Comparison of ENCODE assay signal across 11 cellular contexts in the genomic region with DNA sequence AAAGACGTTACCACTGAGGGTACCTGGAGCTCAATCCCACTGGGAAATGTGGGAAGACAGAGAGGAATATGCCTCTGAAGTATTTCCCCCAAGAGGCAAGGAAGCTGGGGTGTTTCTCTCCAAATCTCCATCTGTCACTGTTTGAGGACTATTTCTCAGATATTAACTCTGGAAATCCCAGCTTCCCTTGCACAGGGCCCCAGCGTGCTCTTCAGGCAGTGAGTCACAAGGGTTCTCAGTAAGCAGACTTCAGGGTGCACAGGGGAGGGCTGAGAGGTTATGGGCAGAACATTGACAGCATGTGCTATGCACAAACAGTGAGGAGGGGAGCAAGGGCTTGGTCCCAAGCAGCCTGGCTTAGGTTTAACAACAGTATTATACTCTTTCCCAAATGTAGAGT.
A peak's percentile ranks its signal among the peaks of the same experiment; 100 is the strongest.
DNase-seq lines count a peak whose midpoint lies in the region; ATAC-seq, FAIRE-seq and TF ChIP-seq lines count a peak whose summit lies in the region.
"Had no signal": no experiment of that assay in that cellular context is flagged by ENCODE, and none has a peak within 500 bp of the region (broad histone marks: within the 10 kb centered on the region; RNA-seq: fewer than 3 reads in every experiment).

No MANE protein-coding gene starts in this region.

- POLR2A ChIA-PET in activated CD8-positive, alpha-beta T cell treated with anti-CD3 and anti-CD28 coated beads, Interleukin-2, amount 10 ng/mL, durations not matched to agents 7 days and 5 days (lab: Charles Lee), result interaction anchor here (0.6 kb wide), 1 partner anchor 557 kb away, joined by 3 read pairs; a partner anchor contains a TSS

- H3K4me1 Mint-ChIP-seq in activated CD8-positive, alpha-beta T cell treated with anti-CD3 and anti-CD28 coated beads, Interleukin-2, amount 10 ng/mL, durations not matched to agents 7 days and 5 days (ENCODE audit: low read depth), result peaks cover 11% of the 10 kb centered on the region

- H3K36me3 ChIP-seq in mucosa of descending colon (ENCODE audit: low read depth) (no peaks in the 10 kb centered on the region), ascending aorta (no peaks in the 10 kb centered on the region)
- H3K36me3 ChIP-seq: thoracic aorta had no signal

- no peak overlapping the region for H3K4me3 Mint-ChIP-seq in activated CD8-positive, alpha-beta T cell treated with anti-CD3 and anti-CD28 coated beads, Interleukin-2, amount 10 ng/mL, durations not matched to agents 7 days and 5 days

- no peaks in the 10 kb centered on the region for H3K27me3 Mint-ChIP-seq in activated CD8-positive, alpha-beta T cell treated with anti-CD3 and anti-CD28 coated beads, Interleukin-2, amount 10 ng/mL, durations not matched to agents 7 days and 5 days (ENCODE audit: low read depth)

- no peak overlapping the region for H3K27ac ChIP-seq in ascending aorta
- H3K27ac ChIP-seq: SK-N-MC, thoracic aorta had no signal

- CTCF ChIA-PET in activated CD8-positive, alpha-beta T cell treated with anti-CD3 and anti-CD28 coated beads, Interleukin-2, amount 10 ng/mL, durations not matched to agents 7 days and 5 days (lab: Charles Lee), result interaction anchor here (0.7 to 4.6 kb wide), 5 partner anchors 10 to 142 kb away, joined by 3 to 29 read pairs (median 3); no protein-coding TSS in a partner anchor

- intact Hi-C loops in mucosa of descending colon (cut with DNase I, micrococcal nuclease) (no loop called here), ascending aorta (cut with DNase I) (no loop called here)

- H3K4me3 ChIP-seq in mucosa of descending colon (no peak overlapping the region), ascending aorta (no peak overlapping the region)
- H3K4me3 ChIP-seq: SK-N-MC, thoracic aorta had no signal

- no peaks in the 10 kb centered on the region for H3K27me3 ChIP-seq in ascending aorta

- H3K27ac Mint-ChIP-seq in activated CD8-positive, alpha-beta T cell treated with anti-CD3 and anti-CD28 coated beads, Interleukin-2, amount 10 ng/mL, durations not matched to agents 7 days and 5 days, result peak overlapping the region; percentile 36

- peak; percentile 42 for ATAC-seq in HG02981 (IDR thresholded peaks at IDR 0.05; ENCODE audit: unreplicated experiment)
- peak; percentile 54 for ATAC-seq in activated CD8-positive, alpha-beta T cell treated with anti-CD3 and anti-CD28 coated beads, Interleukin-2, amount 10 ng/mL, durations not matched to agents 7 days and 5 days
- ATAC-seq in mucosa of descending colon, result peak; percentile 39

- TF ChIP-seq POLR2A in H54 (IDR thresholded peaks at IDR 0.05; ENCODE audit: low read depth, low read length), result no peak

- no peaks in the 10 kb centered on the region for H3K36me3 Mint-ChIP-seq in activated CD8-positive, alpha-beta T cell treated with anti-CD3 and anti-CD28 coated beads, Interleukin-2, amount 10 ng/mL, durations not matched to agents 7 days and 5 days (ENCODE audit: low read depth)

- FAIRE-seq in H54 (lab: Jason Lieb, UNC), result no peak

- H3K9me3 Mint-ChIP-seq in activated CD8-positive, alpha-beta T cell treated with anti-CD3 and anti-CD28 coated beads, Interleukin-2, amount 10 ng/mL, durations not matched to agents 7 days and 5 days (ENCODE audit: insufficient read depth), result peaks cover 5% of the 10 kb centered on the region

- no peaks in the 10 kb centered on the region for H3K4me1 ChIP-seq in mucosa of descending colon (ENCODE audit: low read depth)
- H3K4me1 ChIP-seq in ascending aorta, result no peaks in the 10 kb centered on the region

- TF ChIP-seq CTCF in mucosa of descending colon (IDR thresholded peaks at IDR 0.05) (no peak), ascending aorta (IDR thresholded peaks at IDR 0.05) (no peak)

- H3K9me3 ChIP-seq in mucosa of descending colon (no peaks in the 10 kb centered on the region), ascending aorta (no peaks in the 10 kb centered on the region)
- H3K9me3 ChIP-seq: thoracic aorta had no signal

- DNase-seq in DMS53 (lab: John Stamatoyannopoulos, UW) (peak; percentile 68), mucosa of descending colon (no peak), SW480 (ENCODE audit: low spot score) (no peak), DMS79 (lab: John Stamatoyannopoulos, UW) (no peak), H54 (ENCODE audit: insufficient read length, low spot score) (no peak), ascending aorta (ENCODE audit: low spot score in 2 of 2) (no peak)
- no peak for DNase-seq in activated CD8-positive, alpha-beta T cell treated with anti-CD3 and anti-CD28 coated beads, Interleukin-2, amount 10 ng/mL, durations not matched to agents 7 days and 5 days
- DNase-seq: aorta had no signal
